In the genomic region with DNA sequence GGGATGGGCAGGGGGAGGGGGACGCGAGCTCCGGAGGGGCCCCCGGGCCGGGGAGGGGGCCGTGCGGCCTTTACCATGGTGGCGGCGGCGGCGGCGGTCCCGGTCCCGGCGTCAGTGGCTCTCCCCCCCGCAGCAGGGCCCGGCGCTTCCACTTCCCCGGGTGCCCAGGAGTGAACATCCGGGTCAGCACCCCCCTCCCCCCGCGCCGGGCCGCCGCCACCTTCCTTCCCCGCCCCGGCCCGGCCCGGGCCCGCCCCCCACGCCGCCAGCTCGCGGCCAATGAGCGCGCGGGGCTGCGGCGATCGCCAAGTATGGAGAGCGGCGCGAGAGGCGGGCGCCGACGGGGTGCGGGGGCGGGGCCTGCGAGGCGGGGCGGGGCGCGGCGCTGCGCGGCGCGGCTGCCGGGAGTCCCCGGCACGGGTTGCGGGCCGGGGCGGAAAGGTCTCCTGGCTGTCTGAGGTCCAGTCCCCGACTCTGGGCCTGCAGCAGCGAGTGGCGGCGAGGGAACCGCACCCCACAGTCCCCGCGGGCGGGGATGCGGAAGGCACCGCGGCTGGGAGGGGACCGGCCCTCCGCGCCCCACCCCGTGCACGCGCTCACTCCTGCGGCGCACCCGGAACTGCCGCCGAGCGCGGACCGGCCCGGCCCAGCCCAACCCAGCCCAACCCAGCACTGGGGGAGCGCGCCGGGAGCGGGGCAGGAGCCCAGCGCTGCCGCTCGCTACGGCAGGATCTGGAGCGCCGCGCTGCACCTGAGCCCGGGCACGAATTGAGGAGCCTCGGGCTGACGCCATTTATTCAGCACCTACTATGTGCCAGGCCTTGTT, we compare ENCODE assay signal across 1 cellular context.
TF ChIP-seq lines count a peak whose summit lies in the region.

A gene (minus strand): TSS at position 178 of the 826 bp plus-strand sequence. CDS start 101 bp downstream, at position 77.

TF ChIP-seq in Ishikawa, 13 proteins besides CTCF, POLR2A, EP300 and RAD21 (continued from another document):
- TF ChIP-seq, protein P1, sequence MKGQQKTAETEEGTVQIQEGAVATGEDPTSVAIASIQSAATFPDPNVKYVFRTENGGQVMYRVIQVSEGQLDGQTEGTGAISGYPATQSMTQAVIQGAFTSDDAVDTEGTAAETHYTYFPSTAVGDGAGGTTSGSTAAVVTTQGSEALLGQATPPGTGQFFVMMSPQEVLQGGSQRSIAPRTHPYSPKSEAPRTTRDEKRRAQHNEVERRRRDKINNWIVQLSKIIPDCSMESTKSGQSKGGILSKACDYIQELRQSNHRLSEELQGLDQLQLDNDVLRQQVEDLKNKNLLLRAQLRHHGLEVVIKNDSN (IDR thresholded peaks at IDR 0.05), result 0 out of 2 replicates have a peak, but pooled peaks have one; percentile 18
- TF ChIP-seq, protein P2, sequence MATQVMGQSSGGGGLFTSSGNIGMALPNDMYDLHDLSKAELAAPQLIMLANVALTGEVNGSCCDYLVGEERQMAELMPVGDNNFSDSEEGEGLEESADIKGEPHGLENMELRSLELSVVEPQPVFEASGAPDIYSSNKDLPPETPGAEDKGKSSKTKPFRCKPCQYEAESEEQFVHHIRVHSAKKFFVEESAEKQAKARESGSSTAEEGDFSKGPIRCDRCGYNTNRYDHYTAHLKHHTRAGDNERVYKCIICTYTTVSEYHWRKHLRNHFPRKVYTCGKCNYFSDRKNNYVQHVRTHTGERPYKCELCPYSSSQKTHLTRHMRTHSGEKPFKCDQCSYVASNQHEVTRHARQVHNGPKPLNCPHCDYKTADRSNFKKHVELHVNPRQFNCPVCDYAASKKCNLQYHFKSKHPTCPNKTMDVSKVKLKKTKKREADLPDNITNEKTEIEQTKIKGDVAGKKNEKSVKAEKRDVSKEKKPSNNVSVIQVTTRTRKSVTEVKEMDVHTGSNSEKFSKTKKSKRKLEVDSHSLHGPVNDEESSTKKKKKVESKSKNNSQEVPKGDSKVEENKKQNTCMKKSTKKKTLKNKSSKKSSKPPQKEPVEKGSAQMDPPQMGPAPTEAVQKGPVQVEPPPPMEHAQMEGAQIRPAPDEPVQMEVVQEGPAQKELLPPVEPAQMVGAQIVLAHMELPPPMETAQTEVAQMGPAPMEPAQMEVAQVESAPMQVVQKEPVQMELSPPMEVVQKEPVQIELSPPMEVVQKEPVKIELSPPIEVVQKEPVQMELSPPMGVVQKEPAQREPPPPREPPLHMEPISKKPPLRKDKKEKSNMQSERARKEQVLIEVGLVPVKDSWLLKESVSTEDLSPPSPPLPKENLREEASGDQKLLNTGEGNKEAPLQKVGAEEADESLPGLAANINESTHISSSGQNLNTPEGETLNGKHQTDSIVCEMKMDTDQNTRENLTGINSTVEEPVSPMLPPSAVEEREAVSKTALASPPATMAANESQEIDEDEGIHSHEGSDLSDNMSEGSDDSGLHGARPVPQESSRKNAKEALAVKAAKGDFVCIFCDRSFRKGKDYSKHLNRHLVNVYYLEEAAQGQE (IDR thresholded peaks at IDR 0.05; ENCODE audit: low read depth), result no peak
- TF ChIP-seq TEAD4 (IDR thresholded peaks at IDR 0.05), result 0 out of 2 replicates have a peak, but pooled peaks have one; percentile 33
